20 cellular contexts compared by ENCODE assay signal in genomic region chr5:1665803-1666202, GRCh38.
DNase-seq lines count a peak whose midpoint lies in the region; ATAC-seq, FAIRE-seq and TF ChIP-seq lines count a peak whose summit lies in the region.
"Had no signal": no experiment of that assay in that cellular context is flagged by ENCODE, and none has a peak within 500 bp of the region (broad histone marks: within the 10 kb centered on the region; RNA-seq: fewer than 3 reads in every experiment).

No MANE protein-coding gene starts in this region.

- no peak overlapping the region for H3K9ac ChIP-seq in astrocyte (ENCODE audit: low read length)
- H3K9ac ChIP-seq: KMS-11 had no signal

- H3K27me3 Mint-ChIP-seq in astrocyte (ENCODE audit: low read depth, unreplicated experiment) (peaks cover 49% of the 10 kb centered on the region), memory B cell (peaks cover 41% of the 10 kb centered on the region)

- H3K4me1 ChIP-seq in astrocyte (ENCODE audit: insufficient read depth, low read length), result no peaks in the 10 kb centered on the region

- H3K4me3 Mint-ChIP-seq in astrocyte (ENCODE audit: unreplicated experiment), result peak overlapping the region; percentile 60
- H3K4me3 Mint-ChIP-seq in memory B cell, result peak overlapping the region; percentile 2
- peak overlapping the region; percentile 35 for H3K4me3 Mint-ChIP-seq in stimulated activated effector memory CD8-positive, alpha-beta T cell treated with anti-CD3 and anti-CD28 coated beads, Interleukin-12 subunit alpha, Interleukin-12 subunit beta, amount 100 ng/mL, for 72 hours
- H3K4me3 Mint-ChIP-seq: activated CD4-positive, alpha-beta T cell treated with anti-CD3 and anti-CD28 coated beads for 36 hours had no signal

- no peaks in the 10 kb centered on the region for H3K79me2 ChIP-seq in astrocyte (ENCODE audit: insufficient read depth, low read length)

- peaks cover 6% of the 10 kb centered on the region for H3K9me3 Mint-ChIP-seq in astrocyte (ENCODE audit: unreplicated experiment)
- H3K9me3 Mint-ChIP-seq in memory B cell, result no peaks in the 10 kb centered on the region
- no peaks in the 10 kb centered on the region for H3K9me3 Mint-ChIP-seq in stimulated activated effector memory CD8-positive, alpha-beta T cell treated with anti-CD3 and anti-CD28 coated beads, Interleukin-12 subunit alpha, Interleukin-12 subunit beta, amount 100 ng/mL, for 72 hours

- H3K36me3 Mint-ChIP-seq in astrocyte (ENCODE audit: low read depth, unreplicated experiment) (no peaks in the 10 kb centered on the region), memory B cell (peaks cover 2% of the 10 kb centered on the region)
- no peaks in the 10 kb centered on the region for H3K36me3 Mint-ChIP-seq in stimulated activated effector memory CD8-positive, alpha-beta T cell treated with anti-CD3 and anti-CD28 coated beads, Interleukin-12 subunit alpha, Interleukin-12 subunit beta, amount 100 ng/mL, for 72 hours

- H3K4me3 ChIP-seq in astrocyte (ENCODE audit: insufficient read depth, low read depth, low read length), result no peak overlapping the region
- H3K4me3 ChIP-seq: GM12878, vagina had no signal

- no peak for TF ChIP-seq CTCF in GM13976 (IDR thresholded peaks at IDR 0.05; ENCODE audit: borderline replicate concordance, control extremely low read depth, extremely low read depth, insufficient read depth, missing control alignments)
- TF ChIP-seq CTCF in astrocyte (IDR thresholded peaks at IDR 0.05; ENCODE audit: insufficient read depth, low read depth, low read length), result no peak

- no peak overlapping the region for H2AFZ ChIP-seq in astrocyte (ENCODE audit: low read depth, low read length)

- DNase-seq in GM13976 (ENCODE audit: low spot score) (peak; percentile 14), astrocyte (ENCODE audit: low read depth) (no peak), memory B cell (ENCODE audit: low spot score in 2 of 2) (no peak), NCI-H526 treated with DMSO at 0.1 percent for 48 hours (lab: John Stamatoyannopoulos, UW) (no peak), RKO (ENCODE audit: low spot score) (no peak), NCI-H2029 treated with DMSO at 0.1 percent for 48 hours (lab: John Stamatoyannopoulos, UW) (no peak)
- no peak for DNase-seq in stimulated activated effector memory CD8-positive, alpha-beta T cell treated with anti-CD3 and anti-CD28 coated beads, Interleukin-12 subunit alpha, Interleukin-12 subunit beta, amount 100 ng/mL, for 72 hours (ENCODE audit: low spot score in 2 of 2)
- DNase-seq: activated CD4-positive, alpha-beta T cell treated with anti-CD3 and anti-CD28 coated beads for 36 hours; DMS79 treated with DMSO at 0.1 percent for 48 hours; mammary epithelial cell; NCI-H1694 treated with DMSO at 0.1 percent for 48 hours; NCI-H2227 treated with DMSO at 0.1 percent for 48 hours; NCI-H82; OCI-M1; SHP77 treated with DMSO at 0.1 percent for 48 hours had no signal

- ATAC-seq in memory B cell (ENCODE audit: low read depth), result no peak
- ATAC-seq in stimulated activated effector memory CD8-positive, alpha-beta T cell treated with anti-CD3 and anti-CD28 coated beads, Interleukin-12 subunit alpha, Interleukin-12 subunit beta, amount 100 ng/mL, for 72 hours, result no peak
- ATAC-seq: activated CD4-positive, alpha-beta T cell treated with anti-CD3 and anti-CD28 coated beads for 36 hours; GM12878 had no signal

- no peaks in the 10 kb centered on the region for H3K9me3 ChIP-seq in astrocyte (ENCODE audit: insufficient read depth, low read depth, low read length)
- H3K9me3 ChIP-seq: vagina had no signal

- no peak overlapping the region for H3K27ac Mint-ChIP-seq in astrocyte (ENCODE audit: unreplicated experiment)
- H3K27ac Mint-ChIP-seq in memory B cell, result no peak overlapping the region
- no peak overlapping the region for H3K27ac Mint-ChIP-seq in stimulated activated effector memory CD8-positive, alpha-beta T cell treated with anti-CD3 and anti-CD28 coated beads, Interleukin-12 subunit alpha, Interleukin-12 subunit beta, amount 100 ng/mL, for 72 hours
- H3K27ac Mint-ChIP-seq: activated CD4-positive, alpha-beta T cell treated with anti-CD3 and anti-CD28 coated beads for 36 hours had no signal

- in situ Hi-C loops in GM13976 (cut with MboI; ENCODE audit: low sequenced_read_pairs, unreplicated experiment), result no loop called here

- no peaks in the 10 kb centered on the region for H3K36me3 ChIP-seq in astrocyte (ENCODE audit: insufficient read depth, low read length)
- H3K36me3 ChIP-seq: vagina had no signal

- peaks cover 29% of the 10 kb centered on the region for H3K27me3 ChIP-seq in astrocyte (ENCODE audit: insufficient read depth, low read length)
- H3K27me3 ChIP-seq: vagina had no signal

- H4K20me1 ChIP-seq in astrocyte (ENCODE audit: insufficient read depth, low read length), result no peaks in the 10 kb centered on the region

- H3K27ac ChIP-seq in astrocyte (ENCODE audit: low read depth, low read length), result no peak overlapping the region
- H3K27ac ChIP-seq: KMS-11, vagina had no signal

- H3K4me1 Mint-ChIP-seq in astrocyte (ENCODE audit: low read depth, unreplicated experiment) (peaks cover 4% of the 10 kb centered on the region), memory B cell (peaks cover 9% of the 10 kb centered on the region)
- peaks cover 27% of the 10 kb centered on the region for H3K4me1 Mint-ChIP-seq in stimulated activated effector memory CD8-positive, alpha-beta T cell treated with anti-CD3 and anti-CD28 coated beads, Interleukin-12 subunit alpha, Interleukin-12 subunit beta, amount 100 ng/mL, for 72 hours

- no peak for FAIRE-seq in astrocyte (lab: Jason Lieb, UNC)
- FAIRE-seq: colon, GM12878, GM19239 had no signal

- no peak overlapping the region for H3K4me2 ChIP-seq in astrocyte (ENCODE audit: low read length)

Comparison
In these comparisons a context has a peak if more than half of its experiments do, and no peak if none do; other contexts are left out.
1. H3K4me3 Mint-ChIP-seq: peak in every context shown above with its lines; median percentile 60 in astrocyte; 35 in stimulated activated effector memory CD8-positive, alpha-beta T cell treated with anti-CD3 and anti-CD28 coated beads, Interleukin-12 subunit alpha, Interleukin-12 subunit beta, amount 100 ng/mL, for 72 hours; 2 in memory B cell.